Comparison of ENCODE assay signal across 16 cellular contexts in the genomic region with DNA sequence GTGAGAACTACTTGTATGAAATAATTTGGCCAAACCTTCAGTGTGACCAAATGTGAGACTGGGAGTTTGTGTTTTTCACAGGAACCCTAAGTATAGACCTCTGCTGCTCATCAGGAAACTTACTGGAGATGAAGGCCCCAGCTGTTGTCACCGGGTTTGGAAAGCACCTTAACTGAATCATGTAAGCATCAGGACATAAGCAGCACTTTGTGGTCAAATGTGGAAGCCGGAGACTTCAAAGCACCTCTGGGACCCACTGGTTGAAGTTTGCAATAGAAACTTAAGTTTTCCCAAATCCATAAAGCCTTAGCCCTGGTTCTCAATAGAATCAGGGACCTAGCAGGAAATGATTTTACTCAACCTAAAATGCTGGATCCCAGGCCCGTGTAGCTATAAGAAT. TPM values are rescaled to one million over a fixed set of nuclear protein-coding genes. Genes with fewer than 3 reads are reported as not detected.
DNase-seq lines count a peak whose midpoint lies in the region; ATAC-seq, FAIRE-seq and TF ChIP-seq lines count a peak whose summit lies in the region.
"Had no signal": no experiment of that assay in that cellular context is flagged by ENCODE, and none has a peak within 500 bp of the region (broad histone marks: within the 10 kb centered on the region; RNA-seq: fewer than 3 reads in every experiment).

No MANE protein-coding gene starts in this region.

- no peak overlapping the region for H3K4me3 ChIP-seq in HepG2 (replicated peaks in 1 of 3; ENCODE audit: insufficient read depth in 1 of 3, low read depth in 2 of 3, low read length in 3 of 3)
- no peak overlapping the region for H3K4me3 ChIP-seq in right lobe of liver
- no peak overlapping the region for H3K4me3 ChIP-seq in GM23248
- H3K4me3 ChIP-seq: Peyer's patch, right atrium auricular region had no signal

- no peak for TF ChIP-seq RAD21 in HepG2 (CRISPR knock-in tag; IDR thresholded peaks at IDR 0.05)

- H3K4me3 Mint-ChIP-seq in activated naive CD8-positive, alpha-beta T cell: no peak overlapping the region
- H3K4me3 Mint-ChIP-seq in T-cell: no peak overlapping the region

- no peak overlapping the region for H3K4me2 ChIP-seq in HepG2 (ENCODE audit: low read depth, low read length)
- no peak overlapping the region for H3K4me2 ChIP-seq in GM23248 (ENCODE audit: unreplicated experiment)

- H2AFZ ChIP-seq in HepG2 (ENCODE audit: low read length): no peak overlapping the region
- no peak overlapping the region for H2AFZ ChIP-seq in GM23248

- H3F3A ChIP-seq in GM23248 (ENCODE audit: insufficient read depth): peaks cover 46% of the 10 kb centered on the region

- H3K27ac ChIP-seq in HepG2 (ENCODE audit: extremely low read length, insufficient read depth, low read length): no peak overlapping the region
- no peak overlapping the region for H3K27ac ChIP-seq in right lobe of liver
- H3K27ac ChIP-seq in GM23248: peak overlapping the region; percentile 99
- H3K27ac ChIP-seq: Peyer's patch had no signal

- H3K4me1 ChIP-seq in HepG2 (ENCODE audit: insufficient read depth, low read length) (no peaks in the 10 kb centered on the region), right lobe of liver (peaks cover 0 to 1% (median 0%) of the 10 kb centered on the region in 4 donors), GM23248 (ENCODE audit: insufficient read depth) (peaks cover 44% of the 10 kb centered on the region)
- H3K4me1 ChIP-seq: Peyer's patch had no signal

- peak overlapping the region; percentile 19 for H3K27ac Mint-ChIP-seq in activated naive CD8-positive, alpha-beta T cell
- H3K27ac Mint-ChIP-seq in T-cell: peak overlapping the region in 1 of 2 donors; percentile 16

- intact Hi-C loops in HepG2 (cut with micrococcal nuclease; ENCODE audit: unreplicated experiment) (no loop called here), right lobe of liver (cut with DNase I) (loop anchor here in 1 of 2 donors (10.0 kb wide), 1 partner anchor 275 kb away; a partner anchor contains a TSS), sciatic nerve (cut with DNase I) (no loop called here)

- TF ChIP-seq EP300 in HepG2 (IDR thresholded peaks at IDR 0.05; ENCODE audit: low read depth in 2 of 2, low read length in 2 of 2): no peak
- TF ChIP-seq EP300 in HepG2 (CRISPR knock-in tag; IDR thresholded peaks at IDR 0.05; ENCODE audit: borderline replicate concordance): no peak

- ATAC-seq in HepG2: no peak
- ATAC-seq in right lobe of liver: no peak
- ATAC-seq in sciatic nerve: no peak
- ATAC-seq in T-cell (replicated peaks in 1 of 4): no peak
- ATAC-seq: effector memory CD8-positive, alpha-beta T cell had no signal

- H4K20me1 ChIP-seq in HepG2 (ENCODE audit: insufficient read depth, low read length) (no peaks in the 10 kb centered on the region), GM23248 (ENCODE audit: insufficient read depth) (no peaks in the 10 kb centered on the region)

- H3K36me3 Mint-ChIP-seq in activated naive CD8-positive, alpha-beta T cell: peaks cover 14% of the 10 kb centered on the region
- H3K36me3 Mint-ChIP-seq in T-cell: peaks cover 57% of the 10 kb centered on the region

- POLR2A ChIA-PET in HepG2 (lab: Yijun Ruan, JAX) (no interaction called here), T-cell (lab: Charles Lee) (no interaction called here)

- in situ Hi-C loops in HepG2 (cut with HindIII; ENCODE audit: extremely low pct_ligation_motif_present, low pct_unique_long_range_greater_than_20kb): no loop called here
- in situ Hi-C loops in GM23248 (cut with MboI): no loop called here

- no peaks in the 10 kb centered on the region for H3K9me3 ChIP-seq in HepG2 (ENCODE audit: low read length)
- H3K9me3 ChIP-seq in right lobe of liver: no peaks in the 10 kb centered on the region
- H3K9me3 ChIP-seq in GM23248 (ENCODE audit: low read depth): no peaks in the 10 kb centered on the region
- H3K9me3 ChIP-seq: Peyer's patch, right atrium auricular region had no signal

- no peaks in the 10 kb centered on the region for H3K9me3 Mint-ChIP-seq in activated naive CD8-positive, alpha-beta T cell (ENCODE audit: low read depth)
- H3K9me3 Mint-ChIP-seq in T-cell: no peaks in the 10 kb centered on the region
- H3K9me3 Mint-ChIP-seq: effector memory CD8-positive, alpha-beta T cell had no signal

- BruUV-seq in HepG2 (replicated peaks; lab: Mats Ljungman, UMichigan): TSS peak; percentile 25

- 98% methylated on average over 3 of the region's 3 CpGs for WGBS in HepG2 (ENCODE audit: low lambda C conversion rate)
- 78% methylated on average over 3 of the region's 3 CpGs for WGBS in right lobe of liver (ENCODE audit: insufficient coverage, low coverage, low lambda C conversion rate, missing lambda C conversion rate)
- WGBS in GM23248 (ENCODE audit: low coverage in 1 of 2, low lambda C conversion rate in 2 of 2, missing lambda C conversion rate in 2 of 2), 2 experiments: 95 to 96% methylated on average over 3 of the region's 3 CpGs

- H3K36me3 ChIP-seq in HepG2 (replicated peaks in 1 of 2; ENCODE audit: control insufficient read depth in 1 of 2, insufficient read depth in 2 of 2, low read length in 2 of 2) (peaks cover 32 to 59% of the 10 kb centered on the region in 2 experiments), right lobe of liver (peaks cover 3 to 98% (median 22%) of the 10 kb centered on the region in 4 donors), GM23248 (ENCODE audit: low read depth) (peaks cover 28% of the 10 kb centered on the region)

- H3K4me1 Mint-ChIP-seq in activated naive CD8-positive, alpha-beta T cell (ENCODE audit: low read depth): peaks cover 25% of the 10 kb centered on the region
- peaks cover 6 to 33% (median 20%) of the 10 kb centered on the region in 3 donors for H3K4me1 Mint-ChIP-seq in T-cell

- H3K27me3 ChIP-seq in HepG2 (ENCODE audit: control insufficient read depth in 1 of 2, insufficient read depth in 2 of 2, low read length in 2 of 2) (no peaks in the 10 kb centered on the region), right lobe of liver (no peaks in the 10 kb centered on the region), GM23248 (replicated peaks; ENCODE audit: insufficient read depth) (no peaks in the 10 kb centered on the region)
- H3K27me3 ChIP-seq: Peyer's patch, right atrium auricular region had no signal

- TF ChIP-seq CTCF in HepG2 (CRISPR knock-in tag; IDR thresholded peaks at IDR 0.05) (no peak), right lobe of liver (IDR thresholded peaks at IDR 0.05) (no peak)

- DNase-seq in HepG2 (ENCODE audit: low spot score): no peak
- no peak for DNase-seq in right lobe of liver
- DNase-seq in GM23248: no peak
- no peak for DNase-seq in sciatic nerve (ENCODE audit: low spot score)
- no peak for DNase-seq in ecto neural progenitor cell (ENCODE audit: low spot score)
- DNase-seq in T-cell: no peak
- DNase-seq: aorta; cerebellar nuclear complex; effector memory CD8-positive, alpha-beta T cell; glutamatergic neuron; NCI-H1694; Peyer's patch; T1000 had no signal

- H3K9ac ChIP-seq in HepG2 (ENCODE audit: insufficient read depth, low read depth, low read length) (no peak overlapping the region), GM23248 (no peak overlapping the region)

- CTCF ChIA-PET in HepG2 (lab: Yijun Ruan, JAX; ENCODE audit: low intra/inter-chr PET ratio, low total read pairs): no interaction called here
- CTCF ChIA-PET in T-cell (lab: Charles Lee): no interaction called here

- TF ChIP-seq POLR2A in HepG2 (IDR thresholded peaks at IDR 0.05; ENCODE audit: insufficient read depth in 1 of 2, low read depth in 2 of 2, low read length in 2 of 2) (no peak), right lobe of liver (IDR thresholded peaks at IDR 0.05) (no peak)

- no peak for FAIRE-seq in HepG2 (lab: Jason Lieb, UNC)
- FAIRE-seq: urothelium cell line had no signal

- no peaks in the 10 kb centered on the region for H3K9me2 ChIP-seq in GM23248 (ENCODE audit: insufficient read depth)

- H3K79me2 ChIP-seq in HepG2 (ENCODE audit: insufficient read depth, low read length) (no peaks in the 10 kb centered on the region), GM23248 (ENCODE audit: insufficient read depth) (peaks cover 29% of the 10 kb centered on the region)

- H3K27me3 Mint-ChIP-seq in activated naive CD8-positive, alpha-beta T cell: no peaks in the 10 kb centered on the region
- no peaks in the 10 kb centered on the region for H3K27me3 Mint-ChIP-seq in T-cell
- H3K27me3 Mint-ChIP-seq: effector memory CD8-positive, alpha-beta T cell had no signal

RNA-seq across cellular contexts. Expression of a gene that starts 14.3 kb away (rescaled TPM):
- total RNA-seq in HepG2 (2016; rRNA removed; fragmentation: Illumina TruSeq; extraction: Trizol) (18.8 and 25.0 TPM in 2 replicates), right lobe of liver (100 to 1,000 TPM in 1 of 6 experiments, 10 to 100 TPM in 5; 18.0 to 102 (median 28.7) TPM), sciatic nerve (8.5 TPM), T-cell (10 to 100 TPM; 14.6 to 19.2 (median 16.8) TPM)
- total RNA-seq in HepG2 (2016; cell fraction: cytosol; rRNA removed; fragmentation: Illumina TruSeq; extraction: Trizol; ENCODE audit: low read depth): 5.5 and 6.4 TPM in 2 replicates
- 18.9 and 20.5 TPM in 2 replicates for total RNA-seq in HepG2 (2016; cell fraction: insoluble cytoplasmic fraction; rRNA removed; fragmentation: Illumina TruSeq; extraction: Trizol)
- total RNA-seq in HepG2 (2016; cell fraction: membrane; rRNA removed; fragmentation: Illumina TruSeq; extraction: Trizol): 9.4 and 11.1 TPM in 2 replicates
- total RNA-seq in HepG2 (2016; cell fraction: nucleus; rRNA removed; fragmentation: Illumina TruSeq; extraction: Trizol): 12.8 and 13.9 TPM in 2 replicates
- polyA plus RNA-seq in HepG2 (2011; rRNA removed) (4.3 and 6.5 TPM in 2 replicates), GM23248 (2016; fragmentation: Nextera tagmentation; extraction: Ambion mirVana) (19.6 and 21.4 TPM in 2 replicates)
- 2.9 and 4.0 TPM in 2 replicates for polyA plus RNA-seq in HepG2 (2011; cell fraction: cytosol; rRNA removed)
- 7.3 and 9.9 TPM in 2 replicates for polyA plus RNA-seq in HepG2 (2011; cell fraction: nucleus; rRNA removed)
- polyA plus RNA-seq in HepG2 (2012): 6.4 and 9.2 TPM in 2 replicates
- polyA plus RNA-seq in HepG2 (2016; cell fraction: cytosol; fragmentation: Illumina TruSeq; extraction: Trizol; ENCODE audit: low read depth): 0.79 and 1.3 TPM in 2 replicates
- 16.0 and 18.5 TPM in 2 replicates for polyA plus RNA-seq in HepG2 (2016; cell fraction: insoluble cytoplasmic fraction; fragmentation: Illumina TruSeq; extraction: Trizol; ENCODE audit: low read depth)
- polyA plus RNA-seq in HepG2 (2016; cell fraction: membrane; fragmentation: Illumina TruSeq; extraction: Trizol; ENCODE audit: low read depth): 3.7 and 4.2 TPM in 2 replicates
- 19.0 and 22.5 TPM in 2 replicates for polyA plus RNA-seq in HepG2 (2016; cell fraction: nucleus; fragmentation: Illumina TruSeq; extraction: Trizol; ENCODE audit: insufficient read depth, low read depth)
- 13.1 and 21.0 TPM in 2 replicates for polyA minus RNA-seq in HepG2 (2011; rRNA and poly(A)+ RNA removed; ENCODE audit: low replicate concordance)
- polyA minus RNA-seq in HepG2 (2011; cell fraction: cytosol; rRNA and poly(A)+ RNA removed): 5.7 and 6.9 TPM in 2 replicates
- 6.1 and 6.7 TPM in 2 replicates for polyA minus RNA-seq in HepG2 (2011; cell fraction: nucleus; rRNA and poly(A)+ RNA removed)
- total RNA-seq in GM23248 (2014; rRNA removed; shearing (Covaris generic)): 9.2 and 11.8 TPM in 2 replicates

RNA-seq across cellular contexts. Expression of a gene that starts 31.9 kb away (rescaled TPM):
- total RNA-seq in HepG2 (2016; rRNA removed; fragmentation: Illumina TruSeq; extraction: Trizol) (53.5 and 82.0 TPM in 2 replicates), right lobe of liver (10 to 100 TPM; 42.2 to 77.5 (median 58.5) TPM), sciatic nerve (114 TPM), T-cell (10 to 100 TPM; 60.5 to 83.0 (median 78.4) TPM)
- total RNA-seq in HepG2 (2016; cell fraction: cytosol; rRNA removed; fragmentation: Illumina TruSeq; extraction: Trizol; ENCODE audit: low read depth): 18.2 and 23.6 TPM in 2 replicates
- 60.4 and 86.2 TPM in 2 replicates for total RNA-seq in HepG2 (2016; cell fraction: insoluble cytoplasmic fraction; rRNA removed; fragmentation: Illumina TruSeq; extraction: Trizol)
- 40.1 and 41.9 TPM in 2 replicates for total RNA-seq in HepG2 (2016; cell fraction: membrane; rRNA removed; fragmentation: Illumina TruSeq; extraction: Trizol)
- 61.2 and 69.4 TPM in 2 replicates for total RNA-seq in HepG2 (2016; cell fraction: nucleus; rRNA removed; fragmentation: Illumina TruSeq; extraction: Trizol)
- polyA plus RNA-seq in HepG2 (2011; rRNA removed) (208 and 226 TPM in 2 replicates), GM23248 (2016; fragmentation: Nextera tagmentation; extraction: Ambion mirVana) (194 and 202 TPM in 2 replicates)
- polyA plus RNA-seq in HepG2 (2011; cell fraction: cytosol; rRNA removed): 233 and 277 TPM in 2 replicates
- polyA plus RNA-seq in HepG2 (2011; cell fraction: nucleus; rRNA removed): 99.3 and 112 TPM in 2 replicates
- polyA plus RNA-seq in HepG2 (2012): 113 and 127 TPM in 2 replicates
- 14.1 and 17.6 TPM in 2 replicates for polyA plus RNA-seq in HepG2 (2016; cell fraction: cytosol; fragmentation: Illumina TruSeq; extraction: Trizol; ENCODE audit: low read depth)
- polyA plus RNA-seq in HepG2 (2016; cell fraction: insoluble cytoplasmic fraction; fragmentation: Illumina TruSeq; extraction: Trizol; ENCODE audit: low read depth): 45.2 and 48.0 TPM in 2 replicates
- polyA plus RNA-seq in HepG2 (2016; cell fraction: membrane; fragmentation: Illumina TruSeq; extraction: Trizol; ENCODE audit: low read depth): 24.9 and 28.0 TPM in 2 replicates
- polyA plus RNA-seq in HepG2 (2016; cell fraction: nucleus; fragmentation: Illumina TruSeq; extraction: Trizol; ENCODE audit: insufficient read depth, low read depth): 80.9 and 84.6 TPM in 2 replicates
- 441 and 695 TPM in 2 replicates for polyA minus RNA-seq in HepG2 (2011; rRNA and poly(A)+ RNA removed; ENCODE audit: low replicate concordance)
- 196 and 254 TPM in 2 replicates for polyA minus RNA-seq in HepG2 (2011; cell fraction: cytosol; rRNA and poly(A)+ RNA removed)
- polyA minus RNA-seq in HepG2 (2011; cell fraction: nucleus; rRNA and poly(A)+ RNA removed): 98.0 and 139 TPM in 2 replicates
- 105 and 141 TPM in 2 replicates for total RNA-seq in GM23248 (2014; rRNA removed; shearing (Covaris generic))
